In the genomic region with DNA sequence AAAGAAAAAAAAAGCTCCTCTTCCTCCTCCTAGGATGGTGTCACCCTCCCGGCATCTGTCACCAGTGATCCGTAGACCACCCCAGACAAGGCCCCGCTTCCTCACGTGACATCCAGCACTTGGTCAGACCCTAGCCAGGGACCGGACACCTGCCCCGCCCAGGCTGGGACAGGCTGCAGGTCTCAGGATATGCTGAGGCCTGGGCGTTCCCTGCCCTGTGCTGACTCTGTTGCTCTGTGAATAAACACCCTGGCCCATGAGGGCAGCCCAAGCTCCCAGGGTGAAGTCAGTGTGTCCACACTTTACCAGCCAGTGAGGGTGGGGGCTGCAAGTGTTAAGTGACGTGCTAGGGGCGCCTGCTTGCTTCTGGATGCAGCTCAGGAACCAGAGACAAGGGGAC, we compare ENCODE assay signal across 17 cellular contexts. TPM values are rescaled to one million over a fixed set of nuclear protein-coding genes. Genes with fewer than 3 reads are reported as not detected.
DNase-seq lines count a peak whose midpoint lies in the region; ATAC-seq and TF ChIP-seq lines count a peak whose summit lies in the region.
"Had no signal": no experiment of that assay in that cellular context is flagged by ENCODE, and none has a peak within 500 bp of the region (broad histone marks: within the 10 kb centered on the region; RNA-seq: fewer than 3 reads in every experiment).

No MANE protein-coding gene starts in this region.

- no peak overlapping the region for H3K4me3 Mint-ChIP-seq in activated naive CD4-positive, alpha-beta T cell treated with anti-CD3 and anti-CD28 coated beads, Interleukin-2, amount 10 ng/mL, durations not matched to agents 7 days and 5 days
- H3K4me3 Mint-ChIP-seq in activated naive CD4-positive, alpha-beta T cell treated with anti-CD3 and anti-CD28 coated beads for 36 hours = no peak overlapping the region
- H3K4me3 Mint-ChIP-seq in stimulated activated naive CD8-positive, alpha-beta T cell treated with anti-CD3 and anti-CD28 coated beads, Interleukin-15, amount 100 ng/mL, for 72 hours = no peak overlapping the region
- H3K4me3 Mint-ChIP-seq: naive thymus-derived CD4-positive, alpha-beta T cell; T-helper 2 cell treated with Interferon-gamma antibody and Interleukin-4, amounts not matched to agents 5 μg/mL and 100 μg/mL, for 36 hours had no signal

- no peak for TF ChIP-seq POLR2A in spleen (IDR thresholded peaks at IDR 0.05)

- no peaks in the 10 kb centered on the region for H3K27me3 Mint-ChIP-seq in activated naive CD4-positive, alpha-beta T cell treated with anti-CD3 and anti-CD28 coated beads, Interleukin-2, amount 10 ng/mL, durations not matched to agents 7 days and 5 days
- no peaks in the 10 kb centered on the region for H3K27me3 Mint-ChIP-seq in activated naive CD4-positive, alpha-beta T cell treated with anti-CD3 and anti-CD28 coated beads for 36 hours (ENCODE audit: low read depth)
- no peaks in the 10 kb centered on the region for H3K27me3 Mint-ChIP-seq in stimulated activated naive CD8-positive, alpha-beta T cell treated with anti-CD3 and anti-CD28 coated beads, Interleukin-15, amount 100 ng/mL, for 72 hours
- H3K27me3 Mint-ChIP-seq: naive thymus-derived CD4-positive, alpha-beta T cell had no signal

- ATAC-seq in left lobe of liver = no peak
- ATAC-seq in stimulated activated naive CD8-positive, alpha-beta T cell treated with anti-CD3 and anti-CD28 coated beads, Interleukin-15, amount 100 ng/mL, for 72 hours = no peak
- ATAC-seq: naive thymus-derived CD4-positive, alpha-beta T cell had no signal

- H3K9me3 Mint-ChIP-seq in activated naive CD4-positive, alpha-beta T cell treated with anti-CD3 and anti-CD28 coated beads, Interleukin-2, amount 10 ng/mL, durations not matched to agents 7 days and 5 days = no peaks in the 10 kb centered on the region
- no peaks in the 10 kb centered on the region for H3K9me3 Mint-ChIP-seq in activated naive CD4-positive, alpha-beta T cell treated with anti-CD3 and anti-CD28 coated beads for 36 hours
- H3K9me3 Mint-ChIP-seq in stimulated activated naive CD8-positive, alpha-beta T cell treated with anti-CD3 and anti-CD28 coated beads, Interleukin-15, amount 100 ng/mL, for 72 hours = no peaks in the 10 kb centered on the region
- H3K9me3 Mint-ChIP-seq: naive thymus-derived CD4-positive, alpha-beta T cell; T-helper 2 cell treated with Interferon-gamma antibody and Interleukin-4, amounts not matched to agents 5 μg/mL and 100 μg/mL, for 36 hours had no signal

- CTCF ChIA-PET in activated naive CD4-positive, alpha-beta T cell treated with anti-CD3 and anti-CD28 coated beads, Interleukin-2, amount 10 ng/mL, durations not matched to agents 7 days and 5 days (lab: Charles Lee) = interaction anchor here (1.1 kb wide), 1 partner anchor 21 kb away, joined by 3 read pairs; no protein-coding TSS in a partner anchor
- CTCF ChIA-PET in activated naive CD4-positive, alpha-beta T cell treated with anti-CD3 and anti-CD28 coated beads for 36 hours (lab: Charles Lee) = no interaction called here

- TF ChIP-seq CTCF in WERI-Rb-1 (IDR thresholded peaks at IDR 0.05; ENCODE audit: low read depth, low read length) (no peak), spleen (IDR thresholded peaks at IDR 0.05 in 8 of 11, conservative IDR thresholded peaks at IDR 0.05 in 3 of 11) (no peak)

- H3K4me1 Mint-ChIP-seq in activated naive CD4-positive, alpha-beta T cell treated with anti-CD3 and anti-CD28 coated beads, Interleukin-2, amount 10 ng/mL, durations not matched to agents 7 days and 5 days = peaks cover 16% of the 10 kb centered on the region
- H3K4me1 Mint-ChIP-seq in activated naive CD4-positive, alpha-beta T cell treated with anti-CD3 and anti-CD28 coated beads for 36 hours (ENCODE audit: low read depth) = peaks cover 15% of the 10 kb centered on the region
- peaks cover 19% of the 10 kb centered on the region for H3K4me1 Mint-ChIP-seq in stimulated activated naive CD8-positive, alpha-beta T cell treated with anti-CD3 and anti-CD28 coated beads, Interleukin-15, amount 100 ng/mL, for 72 hours

- 84 to 95% (median 90%) methylated on average over 7 to 9 of the region's 9 CpGs for WGBS in spleen, 5 donors

- H3K27me3 ChIP-seq in WERI-Rb-1 (ENCODE audit: insufficient read depth, low read depth, severe bottlenecking) (no peaks in the 10 kb centered on the region), spleen (replicated peaks in 1 of 7) (no peaks in the 10 kb centered on the region)

- H3K4me3 ChIP-seq in WERI-Rb-1 (ENCODE audit: low read depth, low read length) = no peak overlapping the region
- no peak overlapping the region for H3K4me3 ChIP-seq in spleen
- H3K4me3 ChIP-seq: skin epidermis had no signal

- H3K36me3 Mint-ChIP-seq in activated naive CD4-positive, alpha-beta T cell treated with anti-CD3 and anti-CD28 coated beads, Interleukin-2, amount 10 ng/mL, durations not matched to agents 7 days and 5 days = peaks cover 20% of the 10 kb centered on the region
- H3K36me3 Mint-ChIP-seq in activated naive CD4-positive, alpha-beta T cell treated with anti-CD3 and anti-CD28 coated beads for 36 hours (ENCODE audit: low read depth) = peaks cover 4% of the 10 kb centered on the region

- H3K4me1 ChIP-seq in spleen = peaks cover 12 to 61% (median 26%) of the 10 kb centered on the region in 6 donors

- DNase-seq in activated naive CD4-positive, alpha-beta T cell treated with anti-CD3 and anti-CD28 coated beads, Interleukin-2, amount 10 ng/mL, durations not matched to agents 7 days and 5 days = no peak
- no peak for DNase-seq in activated naive CD4-positive, alpha-beta T cell treated with anti-CD3 and anti-CD28 coated beads for 36 hours
- DNase-seq in WERI-Rb-1 (no peak), left lobe of liver (ENCODE audit: low spot score) (peak; percentile 48), spleen (peak; percentile 62), Kasumi-1 (lab: John Stamatoyannopoulos, UW) (no peak), KG1 (lab: John Stamatoyannopoulos, UW) (no peak)
- DNase-seq in stimulated activated naive CD8-positive, alpha-beta T cell treated with anti-CD3 and anti-CD28 coated beads, Interleukin-15, amount 100 ng/mL, for 72 hours = no peak
- DNase-seq: activated CD4-positive, alpha-beta T cell treated with anti-CD3 and anti-CD28 coated beads for 1 hour; activated gamma-delta T cell; effector memory CD4-positive, alpha-beta T cell; mammary epithelial cell; SK-N-SH; stimulated activated CD4-positive, alpha-beta T cell treated with anti-CD3 and anti-CD28 coated beads, Interleukin-4, amount 100 ng/mL, for 24 hours had no signal

- intact Hi-C loops in activated naive CD4-positive, alpha-beta T cell treated with anti-CD3 and anti-CD28 coated beads for 36 hours (cut with micrococcal nuclease) = no loop called here
- intact Hi-C loops in spleen (cut with DNase I; ENCODE audit: low total_unique reads) = no loop called here

- no peaks in the 10 kb centered on the region for H3K9me3 ChIP-seq in WERI-Rb-1 (ENCODE audit: severe bottlenecking)
- no peaks in the 10 kb centered on the region for H3K9me3 ChIP-seq in spleen
- H3K9me3 ChIP-seq: SK-N-SH had no signal

- peak overlapping the region; percentile 33 for H3K27ac Mint-ChIP-seq in activated naive CD4-positive, alpha-beta T cell treated with anti-CD3 and anti-CD28 coated beads, Interleukin-2, amount 10 ng/mL, durations not matched to agents 7 days and 5 days
- H3K27ac Mint-ChIP-seq in activated naive CD4-positive, alpha-beta T cell treated with anti-CD3 and anti-CD28 coated beads for 36 hours = no peak overlapping the region
- H3K27ac Mint-ChIP-seq in stimulated activated naive CD8-positive, alpha-beta T cell treated with anti-CD3 and anti-CD28 coated beads, Interleukin-15, amount 100 ng/mL, for 72 hours = no peak overlapping the region
- H3K27ac Mint-ChIP-seq: T-helper 2 cell treated with Interferon-gamma antibody and Interleukin-4, amounts not matched to agents 5 μg/mL and 100 μg/mL, for 36 hours had no signal

- H3K36me3 ChIP-seq in WERI-Rb-1 (peaks cover 87% of the 10 kb centered on the region), spleen (peaks cover 0 to 77% (median 40%) of the 10 kb centered on the region in 6 donors)

- H3K27ac ChIP-seq in WERI-Rb-1 = peak overlapping the region; percentile 23; the same call in 1 of the 2 replicates
- H3K27ac ChIP-seq in spleen = peak overlapping the region in 2 of 8 donors; percentile 12 to 27

RNA-seq across cellular contexts. Expression of gene EDF1, which starts 5.6 kb away (rescaled TPM):
- 100 to 1,000 TPM; 259 to 288 TPM for total RNA-seq in activated naive CD4-positive, alpha-beta T cell treated with anti-CD3 and anti-CD28 coated beads for 36 hours
- total RNA-seq in left lobe of liver (232 TPM), spleen (100 to 1,000 TPM; 184 to 241 (median 225) TPM)
- 100 to 1,000 TPM; 347 to 462 (median 441) TPM for polyA plus RNA-seq in spleen

RNA-seq across cellular contexts. Expression of gene MAMDC4, which starts 8.4 kb away (rescaled TPM):
- total RNA-seq in activated naive CD4-positive, alpha-beta T cell treated with anti-CD3 and anti-CD28 coated beads for 36 hours = 10 to 100 TPM; 15.9 to 16.1 TPM
- 28.6 TPM for total RNA-seq in left lobe of liver
- total RNA-seq in spleen = 10 to 100 TPM in 5 of 7 donors, 1 to 10 TPM in 2; 5.4 to 20.8 (median 11.3) TPM
- polyA plus RNA-seq in spleen = 10 to 100 TPM in 2 of 3 donors, 1 to 10 TPM in 1; 4.9 to 32.0 (median 12.7) TPM

RNA-seq across cellular contexts. Expression of gene PHPT1, which starts 11.3 kb away (rescaled TPM):
- total RNA-seq in activated naive CD4-positive, alpha-beta T cell treated with anti-CD3 and anti-CD28 coated beads for 36 hours = 100 to 1,000 TPM; 110 to 116 TPM
- 58.2 TPM for total RNA-seq in left lobe of liver
- 10 to 100 TPM; 32.3 to 71.0 (median 63.3) TPM for total RNA-seq in spleen
- 100 to 1,000 TPM in 2 of 3 donors, 10 to 100 TPM in 1; 95.9 to 117 (median 106) TPM for polyA plus RNA-seq in spleen

RNA-seq across cellular contexts. Expression of gene AJM1, which starts 18.3 kb away (rescaled TPM):
- total RNA-seq in activated naive CD4-positive, alpha-beta T cell treated with anti-CD3 and anti-CD28 coated beads for 36 hours = 1 to 10 TPM; 1.7 to 2.0 TPM
- 4.1 TPM for total RNA-seq in left lobe of liver
- 10 to 100 TPM in 1 of 7 donors, 1 to 10 TPM in 6; 3.3 to 13.1 (median 6.3) TPM for total RNA-seq in spleen
- polyA plus RNA-seq in spleen = 1 to 10 TPM in 2 of 3 donors, under 1 TPM in 1; 0.91 to 3.9 (median 1.0) TPM

RNA-seq across cellular contexts. Expression of gene TRAF2, which starts 25.8 kb away (rescaled TPM):
- 10 to 100 TPM; 39.7 to 41.8 TPM for total RNA-seq in activated naive CD4-positive, alpha-beta T cell treated with anti-CD3 and anti-CD28 coated beads for 36 hours
- total RNA-seq in left lobe of liver (7.4 TPM), spleen (10 to 100 TPM; 14.9 to 49.7 (median 29.6) TPM)
- polyA plus RNA-seq in spleen = 10 to 100 TPM; 13.6 to 23.1 (median 19.6) TPM

Comparison
In these comparisons a context has a peak if more than half of its experiments do, and no peak if none do; other contexts are left out.
1. DNase-seq: peak in left lobe of liver (single experiment) and spleen (single experiment); none in activated naive CD4-positive, alpha-beta T cell treated with anti-CD3 and anti-CD28 coated beads, Interleukin-2, amount 10 ng/mL, durations not matched to agents 7 days and 5 days (single experiment), activated naive CD4-positive, alpha-beta T cell treated with anti-CD3 and anti-CD28 coated beads for 36 hours (single experiment), WERI-Rb-1 (single experiment), stimulated activated naive CD8-positive, alpha-beta T cell treated with anti-CD3 and anti-CD28 coated beads, Interleukin-15, amount 100 ng/mL, for 72 hours (0 of 2), Kasumi-1 (0 of 2) and KG1 (single experiment).